Comparison of ENCODE assay signal across 24 cellular contexts in genomic region chr5:135124128-135124527, GRCh38.
"Had no signal": no experiment of that assay in that cellular context is flagged by ENCODE, and none has a peak within 500 bp of the region (broad histone marks: within the 10 kb centered on the region; RNA-seq: fewer than 3 reads in every experiment).

No MANE protein-coding gene starts in this region.

- H3K9me3 ChIP-seq: gastroesophageal sphincter, heart left ventricle, right lobe of liver, suprapubic skin, transverse colon, vagina had no signal

- H3K4me3 Mint-ChIP-seq: memory B cell; naive thymus-derived CD8-positive, alpha-beta T cell; neural crest cell; stimulated activated naive CD8-positive, alpha-beta T cell treated with anti-CD3 and anti-CD28 coated beads, Interleukin-15, amount 100 ng/mL, for 72 hours had no signal

- H2AFZ ChIP-seq: hepatocyte, parathyroid adenoma had no signal

- H3K27ac ChIP-seq: coronary artery, foreskin keratinocyte, gastroesophageal sphincter, heart left ventricle, hepatocyte, parathyroid adenoma, right lobe of liver, suprapubic skin, transverse colon, vagina had no signal

- H3K36me3 Mint-ChIP-seq: memory B cell; naive thymus-derived CD8-positive, alpha-beta T cell had no signal

- H3K27me3 Mint-ChIP-seq: stimulated activated naive CD8-positive, alpha-beta T cell treated with anti-CD3 and anti-CD28 coated beads, Interleukin-15, amount 100 ng/mL, for 72 hours had no signal

- H3K9ac ChIP-seq: parathyroid adenoma had no signal

- H3K27ac Mint-ChIP-seq: memory B cell; naive thymus-derived CD8-positive, alpha-beta T cell; progenitor cell of endocrine pancreas; stimulated activated naive CD8-positive, alpha-beta T cell treated with anti-CD3 and anti-CD28 coated beads, Interleukin-15, amount 100 ng/mL, for 72 hours had no signal

- H3K36me3 ChIP-seq: gastroesophageal sphincter, heart left ventricle, right lobe of liver, suprapubic skin, transverse colon, vagina had no signal

- H3K9me3 Mint-ChIP-seq: memory B cell; naive thymus-derived CD8-positive, alpha-beta T cell; neural crest cell; stimulated activated naive CD8-positive, alpha-beta T cell treated with anti-CD3 and anti-CD28 coated beads, Interleukin-15, amount 100 ng/mL, for 72 hours had no signal

- ATAC-seq: foreskin keratinocyte; gastroesophageal sphincter; heart left ventricle; left lobe of liver; naive thymus-derived CD8-positive, alpha-beta T cell; right lobe of liver; stimulated activated naive CD8-positive, alpha-beta T cell treated with anti-CD3 and anti-CD28 coated beads, Interleukin-15, amount 100 ng/mL, for 72 hours had no signal

- H3K27me3 ChIP-seq: gastroesophageal sphincter, hepatocyte, right lobe of liver, suprapubic skin, transverse colon, vagina had no signal

- H3K4me1 Mint-ChIP-seq: neural crest cell had no signal

- H3K79me2 ChIP-seq: hepatocyte, parathyroid adenoma had no signal

- H3K4me1 ChIP-seq: foreskin keratinocyte, parathyroid adenoma, right lobe of liver, suprapubic skin had no signal

- DNase-seq: dermis blood vessel endothelial cell; foreskin keratinocyte; kidney; midbrain; naive thymus-derived CD8-positive, alpha-beta T cell; right lobe of liver; small intestine; stimulated activated CD4-positive, alpha-beta T cell treated with anti-CD3 and anti-CD28 coated beads, Interleukin-15, amount 100 ng/mL, for 24 hours; stimulated activated CD4-positive, alpha-beta T cell treated with anti-CD3 and anti-CD28 coated beads, Interleukin-2, amount 100 ng/mL, for 48 hours; stimulated activated naive CD4-positive, alpha-beta T cell; stimulated activated naive CD8-positive, alpha-beta T cell treated with anti-CD3 and anti-CD28 coated beads, Interleukin-15, amount 100 ng/mL, for 72 hours; transverse colon had no signal

- H3K4me2 ChIP-seq: hepatocyte had no signal

- H3K4me3 ChIP-seq: coronary artery, gastroesophageal sphincter, heart left ventricle, hepatocyte, lung, right lobe of liver, suprapubic skin, transverse colon, vagina had no signal
